In genomic region chr4:17623451-17624001, GRCh38 we compare ENCODE assay signal across 15 cellular contexts.
"Had no signal": no experiment of that assay in that cellular context is flagged by ENCODE, and none has a peak within 500 bp of the region (broad histone marks: within the 10 kb centered on the region; RNA-seq: fewer than 3 reads in every experiment).

No MANE protein-coding gene starts in this region.

- ATAC-seq: activated CD4-positive, alpha-beta T cell treated with anti-CD3 and anti-CD28 coated beads for 36 hours; activated CD8-positive, alpha-beta T cell treated with anti-CD3 and anti-CD28 coated beads, Interleukin-2, amount 10 ng/mL, durations not matched to agents 7 days and 5 days; activated naive CD8-positive, alpha-beta T cell treated with anti-CD3 and anti-CD28 coated beads, Interleukin-2, amount 50 U/mL, for 24 hours; left cardiac atrium; lower lobe of right lung; pancreas; T-cell had no signal

- H3K27ac ChIP-seq: colonic mucosa, lower lobe of right lung, pancreas, WERI-Rb-1 had no signal

- H3K27ac Mint-ChIP-seq: activated CD8-positive, alpha-beta T cell treated with anti-CD3 and anti-CD28 coated beads, Interleukin-2, amount 10 ng/mL, durations not matched to agents 7 days and 5 days; activated naive CD8-positive, alpha-beta T cell treated with anti-CD3 and anti-CD28 coated beads, Interleukin-2, amount 50 U/mL, for 24 hours; T-cell had no signal

- H3K4me3 ChIP-seq: colonic mucosa, lower lobe of right lung, pancreas had no signal

- DNase-seq: activated CD4-positive, alpha-beta T cell treated with anti-CD3 and anti-CD28 coated beads for 36 hours; activated CD8-positive, alpha-beta T cell treated with anti-CD3 and anti-CD28 coated beads, Interleukin-2, amount 10 ng/mL, durations not matched to agents 7 days and 5 days; activated gamma-delta T cell; activated naive CD8-positive, alpha-beta T cell treated with anti-CD3 and anti-CD28 coated beads, Interleukin-2, amount 50 U/mL, for 24 hours; caudate nucleus; colonic mucosa; glutamatergic neuron; left cardiac atrium; lower lobe of right lung; midbrain; pancreas; stimulated activated CD4-positive, alpha-beta T cell treated with anti-CD3 and anti-CD28 coated beads, Interleukin-15, amount 100 ng/mL, for 24 hours; stimulated activated CD4-positive, alpha-beta T cell treated with anti-CD3 and anti-CD28 coated beads, Interleukin-4, amount 100 ng/mL, for 24 hours; T-cell; WERI-Rb-1 had no signal

- H3K9me3 ChIP-seq: colonic mucosa, lower lobe of right lung, pancreas had no signal

- H3K27me3 ChIP-seq: colonic mucosa, pancreas had no signal

- H3K4me1 ChIP-seq: colonic mucosa, pancreas had no signal

- H3K4me3 Mint-ChIP-seq: activated CD4-positive, alpha-beta T cell treated with anti-CD3 and anti-CD28 coated beads for 36 hours; activated CD8-positive, alpha-beta T cell treated with anti-CD3 and anti-CD28 coated beads, Interleukin-2, amount 10 ng/mL, durations not matched to agents 7 days and 5 days; activated naive CD8-positive, alpha-beta T cell treated with anti-CD3 and anti-CD28 coated beads, Interleukin-2, amount 50 U/mL, for 24 hours; T-cell had no signal

- H3K9me3 Mint-ChIP-seq: activated naive CD8-positive, alpha-beta T cell treated with anti-CD3 and anti-CD28 coated beads, Interleukin-2, amount 50 U/mL, for 24 hours; T-cell had no signal

- H3K27me3 Mint-ChIP-seq: activated CD4-positive, alpha-beta T cell treated with anti-CD3 and anti-CD28 coated beads for 36 hours; activated naive CD8-positive, alpha-beta T cell treated with anti-CD3 and anti-CD28 coated beads, Interleukin-2, amount 50 U/mL, for 24 hours; T-cell had no signal
